In genomic region chr9:2157277-2158105, GRCh38 we compare ENCODE assay signal across 8 cellular contexts.
DNase-seq lines count a peak whose midpoint lies in the region; ATAC-seq and TF ChIP-seq lines count a peak whose summit lies in the region.

No MANE protein-coding gene starts in this region.

- H3K27ac Mint-ChIP-seq in endodermal cell: peak overlapping the region; percentile 94
- H3K27ac Mint-ChIP-seq in stimulated activated memory B cell treated with anti-CD40 and anti-IgM and Interleukin-4, amounts not matched to agents 10 μg/mL and 1 μg/mL and 100 μg/mL, for 72 hours: peak overlapping the region; percentile 86

- H3K27me3 ChIP-seq in endodermal cell (ENCODE audit: control insufficient read depth, insufficient read depth, low read length, poor library complexity, severe bottlenecking) (no peaks in the 10 kb centered on the region), mucosa of stomach (ENCODE audit: control insufficient read depth, insufficient read depth, low read length) (no peaks in the 10 kb centered on the region)

- H3K4me1 ChIP-seq in ES-I3 (ENCODE audit: insufficient read depth, low read length): peaks cover 25% of the 10 kb centered on the region
- H3K4me1 ChIP-seq in endodermal cell (ENCODE audit: control insufficient read depth, insufficient read depth, low read length): peaks cover 21% of the 10 kb centered on the region
- peaks cover 16% of the 10 kb centered on the region for H3K4me1 ChIP-seq in mucosa of stomach (ENCODE audit: control insufficient read depth, insufficient read depth, low read length)

- WGBS in endodermal cell (ENCODE audit: insufficient coverage in 1 of 2, insufficient read length in 1 of 2), 2 experiments: 65 to 79% methylated on average over 18 to 20 of the region's 20 CpGs

- H3K4me3 Mint-ChIP-seq in endodermal cell: peak overlapping the region; percentile 56
- peak overlapping the region; percentile 80 for H3K4me3 Mint-ChIP-seq in stimulated activated memory B cell treated with anti-CD40 and anti-IgM and Interleukin-4, amounts not matched to agents 10 μg/mL and 1 μg/mL and 100 μg/mL, for 72 hours

- no peaks in the 10 kb centered on the region for H3K9me3 ChIP-seq in ES-I3 (ENCODE audit: control insufficient read depth, insufficient read depth, low read length)
- no peaks in the 10 kb centered on the region for H3K9me3 ChIP-seq in endodermal cell (ENCODE audit: control insufficient read depth, low read length)
- H3K9me3 ChIP-seq in mucosa of stomach (ENCODE audit: control insufficient read depth, low read length): no peaks in the 10 kb centered on the region

- H3K36me3 ChIP-seq in ES-I3 (ENCODE audit: insufficient read depth, low read length) (no peaks in the 10 kb centered on the region), endodermal cell (ENCODE audit: control insufficient read depth, insufficient read depth, low read length) (no peaks in the 10 kb centered on the region), mucosa of stomach (ENCODE audit: control insufficient read depth, insufficient read depth, low read length) (no peaks in the 10 kb centered on the region)

- peak; percentile 74 for ATAC-seq in stimulated activated memory B cell treated with anti-CD40 and anti-IgM and Interleukin-4, amounts not matched to agents 10 μg/mL and 1 μg/mL and 100 μg/mL, for 72 hours

- peak overlapping the region; percentile 70 for H3K4me3 ChIP-seq in endodermal cell (ENCODE audit: low read length)
- H3K4me3 ChIP-seq in mucosa of stomach (ENCODE audit: low read length): peak overlapping the region; percentile 49

- H3K27me3 Mint-ChIP-seq in endodermal cell (ENCODE audit: insufficient read depth): peaks cover 9% of the 10 kb centered on the region
- H3K27me3 Mint-ChIP-seq in stimulated activated memory B cell treated with anti-CD40 and anti-IgM and Interleukin-4, amounts not matched to agents 10 μg/mL and 1 μg/mL and 100 μg/mL, for 72 hours: no peaks in the 10 kb centered on the region

- no peaks in the 10 kb centered on the region for H3K9me3 Mint-ChIP-seq in endodermal cell
- peaks cover 3% of the 10 kb centered on the region for H3K9me3 Mint-ChIP-seq in stimulated activated memory B cell treated with anti-CD40 and anti-IgM and Interleukin-4, amounts not matched to agents 10 μg/mL and 1 μg/mL and 100 μg/mL, for 72 hours

- no peak for TF ChIP-seq CTCF in endodermal cell (conservative IDR thresholded peaks at IDR 0.05)

- H3K4me1 Mint-ChIP-seq in endodermal cell: peaks cover 46% of the 10 kb centered on the region
- H3K4me1 Mint-ChIP-seq in stimulated activated memory B cell treated with anti-CD40 and anti-IgM and Interleukin-4, amounts not matched to agents 10 μg/mL and 1 μg/mL and 100 μg/mL, for 72 hours: peaks cover 69% of the 10 kb centered on the region

- DNase-seq in H4 (ENCODE audit: low spot score) (peak; percentile 28), MV-4-11 (lab: John Stamatoyannopoulos, UW) (peak; percentile 51), endodermal cell (peak; percentile 63), SHP77 treated with DMSO at 0.1 percent for 48 hours (lab: John Stamatoyannopoulos, UW) (no peak)
- peak; percentile 5 for DNase-seq in activated CD4-positive, alpha-beta T cell treated with anti-CD3 and anti-CD28 coated beads, Interleukin-2, amount 50 U/mL, for 1 hour

- H3K9ac ChIP-seq in ES-I3 (ENCODE audit: low read depth, low read length) (peak overlapping the region; percentile 34), endodermal cell (ENCODE audit: extremely low read depth, low read length, poor library complexity, severe bottlenecking) (no peak overlapping the region), mucosa of stomach (ENCODE audit: low read length) (peak overlapping the region; percentile 67)

- H3K27ac ChIP-seq in endodermal cell (ENCODE audit: low read depth, low read length): peak overlapping the region; percentile 71

- H3K36me3 Mint-ChIP-seq in endodermal cell (ENCODE audit: low read depth): no peaks in the 10 kb centered on the region
- peaks cover 22% of the 10 kb centered on the region for H3K36me3 Mint-ChIP-seq in stimulated activated memory B cell treated with anti-CD40 and anti-IgM and Interleukin-4, amounts not matched to agents 10 μg/mL and 1 μg/mL and 100 μg/mL, for 72 hours
